7 cellular contexts compared by ENCODE assay signal in the genomic region with DNA sequence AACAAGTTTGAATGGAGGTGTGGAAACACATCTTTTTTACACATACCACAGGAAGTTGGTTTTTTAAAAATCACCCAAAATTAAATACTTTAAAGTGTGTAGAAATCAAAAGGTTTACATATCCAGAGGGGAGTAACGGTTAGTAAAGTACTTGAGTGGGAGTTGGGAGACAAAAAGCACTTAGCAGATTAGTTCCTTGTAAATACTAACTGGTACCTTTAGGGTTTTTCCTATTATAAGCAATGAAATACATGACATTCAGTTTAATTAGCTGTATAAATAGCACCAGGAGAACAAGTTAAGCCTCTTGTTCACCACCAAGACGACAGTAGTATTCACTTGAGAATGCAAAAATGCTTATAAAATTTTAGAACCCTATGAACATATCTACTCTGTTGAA.
"Had no signal": no experiment of that assay in that cellular context is flagged by ENCODE, and none has a peak within 500 bp of the region (broad histone marks: within the 10 kb centered on the region; RNA-seq: fewer than 3 reads in every experiment).

No MANE protein-coding gene starts in this region.

- H3K27ac ChIP-seq: HL-60 had no signal

- H3K4me1 Mint-ChIP-seq: IgD-negative memory B cell had no signal

- ATAC-seq: HepG2, K562 had no signal

- DNase-seq: IMR-90, KBM-7, KG1 had no signal

- H3K4me3 ChIP-seq: K562 had no signal

- H3K27ac Mint-ChIP-seq: IgD-negative memory B cell had no signal

- H3K4me3 Mint-ChIP-seq: IgD-negative memory B cell had no signal

- H3K36me3 Mint-ChIP-seq: IgD-negative memory B cell had no signal
